In the genomic region with DNA sequence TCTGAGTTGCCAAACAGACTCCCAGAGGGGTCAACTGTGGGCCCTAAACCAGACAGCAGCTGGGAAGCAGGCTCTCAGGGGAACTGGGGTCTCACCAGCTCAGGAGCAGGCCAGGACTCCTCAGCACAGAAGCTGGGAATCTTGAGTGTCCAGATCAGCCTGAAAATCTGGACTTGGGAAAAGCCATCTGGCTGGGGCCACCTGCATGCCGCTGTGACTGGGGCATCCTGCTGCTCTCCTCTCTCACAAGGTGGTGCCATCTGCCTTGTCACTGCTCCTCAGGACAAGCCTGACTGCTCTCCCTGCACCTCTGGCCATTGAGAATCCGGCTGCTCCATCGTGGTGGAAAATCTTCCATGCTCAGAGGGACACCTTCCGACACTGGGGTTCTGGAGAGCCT, we compare ENCODE assay signal across 21 cellular contexts.
DNase-seq lines count a peak whose midpoint lies in the region; ATAC-seq and TF ChIP-seq lines count a peak whose summit lies in the region.
"Had no signal": no experiment of that assay in that cellular context is flagged by ENCODE, and none has a peak within 500 bp of the region (broad histone marks: within the 10 kb centered on the region; RNA-seq: fewer than 3 reads in every experiment).

No MANE protein-coding gene starts in this region.

- no peak overlapping the region for H2AFZ ChIP-seq in osteoblast (ENCODE audit: low read length)

- H3K4me3 Mint-ChIP-seq in WTC11, result no peak overlapping the region
- H3K4me3 Mint-ChIP-seq: dendritic cell treated with granulocyte-macrophage colony-stimulating factor and Interleukin-4, amounts not matched to agents 40 ng/mL and 50 ng/mL, for 4 days; naive thymus-derived CD4-positive, alpha-beta T cell had no signal

- H3K9me3 ChIP-seq in lung (ENCODE audit: control insufficient read depth in 2 of 2, insufficient read depth in 1 of 2, low read length in 1 of 2) (peaks cover 0 to 2% of the 10 kb centered on the region in 2 donors), osteoblast (ENCODE audit: low read depth, low read length) (no peaks in the 10 kb centered on the region)

- POLR2A ChIA-PET in WTC11 (lab: Charles Lee), result no interaction called here

- TF ChIP-seq CTCF in GM12872 (IDR thresholded peaks at IDR 0.05; ENCODE audit: insufficient read depth, low read depth, low read length) (peak; percentile 23; the same call in 1 of the 3 replicates), WTC11 (IDR thresholded peaks at IDR 0.05) (no peak), lung (IDR thresholded peaks at IDR 0.05; ENCODE audit: control extremely low read depth, extremely low read depth) (peak; percentile 8), osteoblast (IDR thresholded peaks at IDR 0.05; ENCODE audit: extremely low read depth, low read depth, low read length) (no peak)

- H3K4me1 ChIP-seq in lung (ENCODE audit: control insufficient read depth in 2 of 2, insufficient read depth in 2 of 2, low read length in 2 of 2), result peaks cover 0 to 4% of the 10 kb centered on the region in 2 donors
- H3K4me1 ChIP-seq in osteoblast (ENCODE audit: insufficient read depth, low read length), result no peaks in the 10 kb centered on the region
- H3K4me1 ChIP-seq: gastroesophageal sphincter had no signal

- no peaks in the 10 kb centered on the region for H3K36me3 ChIP-seq in lung (ENCODE audit: control insufficient read depth in 2 of 2, insufficient read depth in 2 of 2, low read length in 2 of 2)
- H3K36me3 ChIP-seq in osteoblast (ENCODE audit: insufficient read depth, low read length), result no peaks in the 10 kb centered on the region
- H3K36me3 ChIP-seq: gastroesophageal sphincter had no signal

- WGBS in lung, 2 donors, result 60 to 79% methylated on average over 4 of the region's 4 CpGs

- no peak overlapping the region for H3K4me2 ChIP-seq in osteoblast (ENCODE audit: insufficient read depth, low read length)

- H3K27me3 ChIP-seq in lung (ENCODE audit: control insufficient read depth, insufficient read depth) (no peaks in the 10 kb centered on the region), osteoblast (ENCODE audit: insufficient read depth, low read length) (no peaks in the 10 kb centered on the region)
- H3K27me3 ChIP-seq: gastroesophageal sphincter had no signal

- H4K20me1 ChIP-seq in osteoblast (ENCODE audit: insufficient read depth, low read length), result no peaks in the 10 kb centered on the region

- H3K79me2 ChIP-seq in osteoblast (ENCODE audit: insufficient read depth, low read length), result no peaks in the 10 kb centered on the region

- H3K27ac Mint-ChIP-seq in WTC11, result no peak overlapping the region
- H3K27ac Mint-ChIP-seq: dendritic cell treated with granulocyte-macrophage colony-stimulating factor and Interleukin-4, amounts not matched to agents 40 ng/mL and 50 ng/mL, for 4 days had no signal

- CTCF ChIA-PET in WTC11 (lab: Charles Lee), result interaction anchor here (2.0 to 4.9 kb wide), 2 partner anchors 36 to 377 kb away, joined by 4 to 18 read pairs; no protein-coding TSS in a partner anchor

- peaks cover 13% of the 10 kb centered on the region for H3K9me3 Mint-ChIP-seq in WTC11

- peaks cover 8% of the 10 kb centered on the region for H3K36me3 Mint-ChIP-seq in WTC11
- H3K36me3 Mint-ChIP-seq: naive thymus-derived CD4-positive, alpha-beta T cell had no signal

- no peak overlapping the region for H3K4me3 ChIP-seq in lung
- H3K4me3 ChIP-seq in osteoblast (ENCODE audit: insufficient read depth, low read length), result no peak overlapping the region
- H3K4me3 ChIP-seq: gastroesophageal sphincter, K562 had no signal

- DNase-seq in NCI-H146 treated with DMSO at 0.1 percent for 48 hours (lab: John Stamatoyannopoulos, UW; ENCODE audit: unreplicated experiment), result peak; percentile 24
- DNase-seq in WTC11 (ENCODE audit: low spot score), result peak; percentile 17
- DNase-seq in lung (ENCODE audit: low spot score), result no peak
- no peak for DNase-seq in T1000 (lab: John Stamatoyannopoulos, UW)
- no peak for DNase-seq in osteoblast (ENCODE audit: insufficient read length, low spot score, missing footprints)
- no peak for DNase-seq in stimulated activated naive CD4-positive, alpha-beta T cell treated with Interleukin-2 at 50 U/mL for 16 hours (lab: John Stamatoyannopoulos, UW)
- DNase-seq: activated CD4-positive, CD25-positive, alpha-beta regulatory T cell treated with anti-CD3 and anti-CD28 coated beads, Interleukin-2, amount 50 U/mL, for 72 hours; activated naive CD4-positive, alpha-beta T cell treated with anti-CD3 and anti-CD28 coated beads, Interleukin-2, amount 50 U/mL, for 16 hours; Calu3; erythroblast; H7; mammary epithelial cell; naive thymus-derived CD4-positive, alpha-beta T cell; NCI-H2107; Right ventricle myocardium superior; small intestine had no signal

- no peak for ATAC-seq in WTC11
- no peak for ATAC-seq in lung (ENCODE audit: insufficient read depth, low FRiP score)
- ATAC-seq: gastroesophageal sphincter; K562; naive thymus-derived CD4-positive, alpha-beta T cell had no signal

- peaks cover 24% of the 10 kb centered on the region for H3K4me1 Mint-ChIP-seq in WTC11

- peaks cover 7% of the 10 kb centered on the region for H3K27me3 Mint-ChIP-seq in WTC11 (ENCODE audit: low read depth)

- no peak overlapping the region for H3K27ac ChIP-seq in lung (ENCODE audit: low read depth in 1 of 2, low read length in 1 of 2)
- H3K27ac ChIP-seq in osteoblast (ENCODE audit: low read depth, low read length), result no peak overlapping the region
- H3K27ac ChIP-seq: gastroesophageal sphincter, HL-60 had no signal

TF ChIP-seq in WTC11, 78 proteins besides CTCF, POLR2A, EP300 and RAD21:
- TF ChIP-seq CREM (CRISPR knock-in tag; IDR thresholded peaks at IDR 0.05), result no peak
TF ChIP-seq in WTC11: peak in this region for 0.

Comparison
In these comparisons a context has a peak if more than half of its experiments do, and no peak if none do; other contexts are left out.
1. CTCF ChIP-seq: peak in GM12872 (single experiment) and lung (single experiment); none in WTC11 (single experiment) and osteoblast (single experiment).
2. DNase-seq: peak in NCI-H146 treated with DMSO at 0.1 percent for 48 hours (single experiment) and WTC11 (single experiment); none in lung (single experiment), T1000 (single experiment), osteoblast (single experiment) and stimulated activated naive CD4-positive, alpha-beta T cell treated with Interleukin-2 at 50 U/mL for 16 hours (single experiment).